ENCODE assay signal across 21 cellular contexts in genomic region chr5:174505621-174506020, GRCh38.
A peak's percentile ranks its signal among the peaks of the same experiment; 100 is the strongest.
DNase-seq lines count a peak whose midpoint lies in the region; ATAC-seq, FAIRE-seq and TF ChIP-seq lines count a peak whose summit lies in the region.
"Had no signal": no experiment of that assay in that cellular context is flagged by ENCODE, and none has a peak within 500 bp of the region (broad histone marks: within the 10 kb centered on the region; RNA-seq: fewer than 3 reads in every experiment).

No MANE protein-coding gene starts in this region.

- H3K9me3 ChIP-seq in IMR-90 (ENCODE audit: control insufficient read depth, insufficient read depth, low read length): no peaks in the 10 kb centered on the region
- H3K9me3 ChIP-seq: transverse colon had no signal

- H3K23ac ChIP-seq in IMR-90 (ENCODE audit: low read depth, low read length): no peak overlapping the region

- no peaks in the 10 kb centered on the region for H3K36me3 ChIP-seq in IMR-90 (ENCODE audit: control insufficient read depth, insufficient read depth, low read length)
- H3K36me3 ChIP-seq: transverse colon had no signal

- H3K4me1 ChIP-seq in IMR-90 (ENCODE audit: control insufficient read depth, insufficient read depth, low read length) (peaks cover 11% of the 10 kb centered on the region), foreskin keratinocyte (peaks cover 12% of the 10 kb centered on the region)

- H4K8ac ChIP-seq in IMR-90 (ENCODE audit: low read depth in 2 of 2, low read length in 2 of 2): no peak overlapping the region

- H3K4ac ChIP-seq in IMR-90 (ENCODE audit: low read depth, low read length): no peak overlapping the region

- no TSS peak for BruUV-seq in IMR-90 (replicated peaks; lab: Mats Ljungman, UMichigan)

- no peak overlapping the region for H3K4me3 Mint-ChIP-seq in activated T-helper 1 cell treated with anti-CD3 and anti-CD28 coated beads, Interleukin-12 subunit alpha, Interleukin-12 subunit beta, Interleukin-2, Interleukin-4 antibody, amounts not matched to agents 30 ng/mL and 10 ng/mL and 1 ng/mL, durations not matched to agents 14 hours and 24 hours and 36 hours
- H3K4me3 Mint-ChIP-seq: activated naive CD8-positive, alpha-beta T cell; CD8-positive, alpha-beta memory T cell had no signal

- DNase-seq in A172 (ENCODE audit: low spot score): peak; percentile 65
- peak; percentile 60 for DNase-seq in IMR-90
- peak; percentile 34 for DNase-seq in amniotic epithelial cell (ENCODE audit: low read depth)
- peak; percentile 88 to 94 for DNase-seq in foreskin keratinocyte
- no peak for DNase-seq in NOMO-1 treated with dmso at 0.1 percent for 144 hours (lab: John Stamatoyannopoulos, UW; ENCODE audit: unreplicated experiment)
- DNase-seq in activated T-helper 1 cell treated with anti-CD3 and anti-CD28 coated beads, Interleukin-12 subunit alpha, Interleukin-12 subunit beta, Interleukin-2, Interleukin-4 antibody, amounts not matched to agents 30 ng/mL and 10 ng/mL and 1 ng/mL, durations not matched to agents 14 hours and 24 hours and 36 hours (ENCODE audit: low spot score): no peak
- no peak for DNase-seq in GM19238 (ENCODE audit: insufficient read length, low spot score)
- DNase-seq in HTR-8/SVneo (ENCODE audit: insufficient read length, low spot score): no peak
- DNase-seq: activated CD4-positive, alpha-beta T cell treated with anti-CD3 and anti-CD28 coated beads for 48 hours; activated T-cell treated with anti-CD3 and anti-CD28 coated beads, Interleukin-2, amount 50 U/mL, for 1 hour; CD8-positive, alpha-beta memory T cell; cerebellar nuclear complex; GF-D8; NCI-H1930; NCI-H526; RPMI8226; stimulated activated CD8-positive, alpha-beta memory T cell treated with anti-CD3 and anti-CD28 coated beads, Interleukin-4, amount 100 ng/mL, for 48 hours; transverse colon had no signal

- H3K4me2 ChIP-seq in IMR-90 (ENCODE audit: low read depth, low read length): no peak overlapping the region

- no peaks in the 10 kb centered on the region for H3K9me3 Mint-ChIP-seq in activated T-helper 1 cell treated with anti-CD3 and anti-CD28 coated beads, Interleukin-12 subunit alpha, Interleukin-12 subunit beta, Interleukin-2, Interleukin-4 antibody, amounts not matched to agents 30 ng/mL and 10 ng/mL and 1 ng/mL, durations not matched to agents 14 hours and 24 hours and 36 hours

- H2BK20ac ChIP-seq in IMR-90 (ENCODE audit: low read depth, low read length): peak overlapping the region; percentile 0; the same call in 1 of the 2 replicates

- no peak overlapping the region for H2AK9ac ChIP-seq in IMR-90 (replicated peaks; ENCODE audit: low read depth, low read length, poor library complexity)

- H3K79me1 ChIP-seq in IMR-90 (ENCODE audit: low read depth in 1 of 2, low read length in 2 of 2): no peaks in the 10 kb centered on the region

- POLR2A ChIA-PET in IMR-90 (lab: Charles Lee; ENCODE audit: unreplicated experiment): no interaction called here

- H3K27ac Mint-ChIP-seq in activated T-helper 1 cell treated with anti-CD3 and anti-CD28 coated beads, Interleukin-12 subunit alpha, Interleukin-12 subunit beta, Interleukin-2, Interleukin-4 antibody, amounts not matched to agents 30 ng/mL and 10 ng/mL and 1 ng/mL, durations not matched to agents 14 hours and 24 hours and 36 hours: no peak overlapping the region
- H3K27ac Mint-ChIP-seq: activated naive CD8-positive, alpha-beta T cell; CD8-positive, alpha-beta memory T cell had no signal

- H3K4me3 ChIP-seq in IMR-90 (ENCODE audit: insufficient read depth, low read depth, low read length): no peak overlapping the region
- H3K4me3 ChIP-seq: lung, transverse colon had no signal

- TF ChIP-seq CTCF in IMR-90 (conservative IDR thresholded peaks at IDR 0.05; ENCODE audit: low read depth, low read length): no peak
- no peak for TF ChIP-seq CTCF in foreskin keratinocyte (conservative IDR thresholded peaks at IDR 0.05)

- H4K5ac ChIP-seq in IMR-90 (ENCODE audit: low read depth, low read length): no peak overlapping the region

- H3K27me3 ChIP-seq in IMR-90 (ENCODE audit: control insufficient read depth, insufficient read depth, low read length): no peaks in the 10 kb centered on the region
- H3K27me3 ChIP-seq in foreskin keratinocyte: no peaks in the 10 kb centered on the region
- H3K27me3 ChIP-seq: transverse colon had no signal

- no peak for TF ChIP-seq POLR2A in IMR-90 (IDR thresholded peaks at IDR 0.05; ENCODE audit: low read depth, low read length)

- no peak overlapping the region for H2BK5ac ChIP-seq in IMR-90 (ENCODE audit: low read depth, low read length, poor library complexity, severe bottlenecking)

- no peak overlapping the region for H3K9ac ChIP-seq in IMR-90 (ENCODE audit: low read depth, low read length)

- 0 out of 3 replicates have a peak overlapping the region, but pooled peaks have one; percentile 67 for H2BK15ac ChIP-seq in IMR-90 (ENCODE audit: low read depth, low read length)

- peaks cover 6% of the 10 kb centered on the region; the same call in 1 of the 2 replicates for H3K9me1 ChIP-seq in IMR-90 (ENCODE audit: insufficient read depth, low read length)

- dilution Hi-C loops in IMR-90 (cut with HindIII; ENCODE audit: low sequenced_read_pairs, unreplicated experiment): no loop called here

- H2AK5ac ChIP-seq in IMR-90 (ENCODE audit: low read depth, low read length): no peak overlapping the region

- H4K91ac ChIP-seq in IMR-90 (ENCODE audit: insufficient read depth, low read depth, low read length): no peak overlapping the region; the same call in 1 of the 2 replicates

- whole genome bisulfite sequencing in IMR-90 (ENCODE audit: extremely low coverage in 2 of 2, insufficient read length in 1 of 2), 2 experiments: no CpG with 5 or more reads among the region's 4 CpGs

- in situ Hi-C loops in IMR-90 (cut with MboI; ENCODE audit: low sequenced_read_pairs): no loop called here

- H3K4me1 Mint-ChIP-seq in activated T-helper 1 cell treated with anti-CD3 and anti-CD28 coated beads, Interleukin-12 subunit alpha, Interleukin-12 subunit beta, Interleukin-2, Interleukin-4 antibody, amounts not matched to agents 30 ng/mL and 10 ng/mL and 1 ng/mL, durations not matched to agents 14 hours and 24 hours and 36 hours (ENCODE audit: low read depth): no peaks in the 10 kb centered on the region
- H3K4me1 Mint-ChIP-seq: CD8-positive, alpha-beta memory T cell had no signal

- no peak overlapping the region for H3K14ac ChIP-seq in IMR-90 (replicated peaks; ENCODE audit: low read depth, low read length)

- TF ChIP-seq RAD21 in IMR-90 (IDR thresholded peaks at IDR 0.05; ENCODE audit: low read length): no peak

- no peaks in the 10 kb centered on the region for H4K20me1 ChIP-seq in IMR-90 (ENCODE audit: insufficient read depth, low read length)

- no peak overlapping the region for H3K18ac ChIP-seq in IMR-90 (ENCODE audit: low read depth, low read length)

- H3K27ac ChIP-seq in IMR-90 (ENCODE audit: insufficient read depth, low read length): no peak overlapping the region
- peak overlapping the region; percentile 73 for H3K27ac ChIP-seq in foreskin keratinocyte
- H3K27ac ChIP-seq: transverse colon had no signal

- H2AFZ ChIP-seq in IMR-90 (replicated peaks; ENCODE audit: low read length, poor library complexity): no peak overlapping the region

- H3K36me3 Mint-ChIP-seq in activated T-helper 1 cell treated with anti-CD3 and anti-CD28 coated beads, Interleukin-12 subunit alpha, Interleukin-12 subunit beta, Interleukin-2, Interleukin-4 antibody, amounts not matched to agents 30 ng/mL and 10 ng/mL and 1 ng/mL, durations not matched to agents 14 hours and 24 hours and 36 hours (ENCODE audit: low read depth): no peaks in the 10 kb centered on the region
- H3K36me3 Mint-ChIP-seq: activated naive CD8-positive, alpha-beta T cell had no signal

- H3K56ac ChIP-seq in IMR-90 (ENCODE audit: extremely low read depth, insufficient read depth, low read length): no peak overlapping the region

- CTCF ChIA-PET in IMR-90 (lab: Yijun Ruan, JAX): no interaction called here

- no peak overlapping the region; the same call in 1 of the 2 replicates for H2BK120ac ChIP-seq in IMR-90 (ENCODE audit: low read depth, low read length)

- no peaks in the 10 kb centered on the region for H3K27me3 Mint-ChIP-seq in activated T-helper 1 cell treated with anti-CD3 and anti-CD28 coated beads, Interleukin-12 subunit alpha, Interleukin-12 subunit beta, Interleukin-2, Interleukin-4 antibody, amounts not matched to agents 30 ng/mL and 10 ng/mL and 1 ng/mL, durations not matched to agents 14 hours and 24 hours and 36 hours (ENCODE audit: insufficient read depth)

- intact Hi-C loops in IMR-90 (cut with micrococcal nuclease): no loop called here
- intact Hi-C loops in activated T-helper 1 cell treated with anti-CD3 and anti-CD28 coated beads, Interleukin-12 subunit alpha, Interleukin-12 subunit beta, Interleukin-2, Interleukin-4 antibody, amounts not matched to agents 30 ng/mL and 10 ng/mL and 1 ng/mL, durations not matched to agents 14 hours and 24 hours and 36 hours (cut with micrococcal nuclease): no loop called here

- ATAC-seq in IMR-90 (ENCODE audit: low read depth) (no peak), foreskin keratinocyte (peak; percentile 54)

- no peak for FAIRE-seq in HTR-8/SVneo (lab: Jason Lieb, UNC)
- FAIRE-seq: A204.1 had no signal

TF ChIP-seq in IMR-90, 13 proteins besides CTCF, POLR2A, EP300 and RAD21 (continues in another document):
- TF ChIP-seq MXI1 (IDR thresholded peaks at IDR 0.05; ENCODE audit: borderline replicate concordance, low read depth, low read length) (no peak), USF2 (IDR thresholded peaks at IDR 0.05; ENCODE audit: low read depth, low read length) (no peak), CEBPB (IDR thresholded peaks at IDR 0.05; ENCODE audit: low read depth, low read length) (no peak), FOS (IDR thresholded peaks at IDR 0.05; ENCODE audit: low read depth, low read length) (no peak), ELK1 (IDR thresholded peaks at IDR 0.05; ENCODE audit: borderline replicate concordance, low read depth, low read length) (no peak), MAFK (IDR thresholded peaks at IDR 0.05; ENCODE audit: low read depth, low read length) (no peak), SMC3 (IDR thresholded peaks at IDR 0.05; ENCODE audit: low read depth, low read length) (no peak)

Comparison
In these comparisons a context has a peak if more than half of its experiments do, and no peak if none do; other contexts are left out.
1. DNase-seq: peak in A172 (single experiment), IMR-90 (single experiment), amniotic epithelial cell (single experiment) and foreskin keratinocyte (2 of 2); none in NOMO-1 treated with dmso at 0.1 percent for 144 hours (single experiment), activated T-helper 1 cell treated with anti-CD3 and anti-CD28 coated beads, Interleukin-12 subunit alpha, Interleukin-12 subunit beta, Interleukin-2, Interleukin-4 antibody, amounts not matched to agents 30 ng/mL and 10 ng/mL and 1 ng/mL, durations not matched to agents 14 hours and 24 hours and 36 hours (single experiment), GM19238 (single experiment) and HTR-8/SVneo (single experiment).